ENCODE assay signal across 1 cellular context in genomic region chr17:79730769-79731483, GRCh38.
TF ChIP-seq lines count a peak whose summit lies in the region.

Gene ENPP7, plus strand, starts transcription at chr17:79730943. Its CDS starts 197 bp downstream, at chr17:79731140.

TF ChIP-seq in HepG2, 621 proteins besides CTCF, POLR2A, EP300 and RAD21 (continued from another document and continues in another):
- TF ChIP-seq PATZ1 (CRISPR knock-in tag; IDR thresholded peaks at IDR 0.05) (peak; percentile 45; the same call in 1 of the 2 replicates), RFX1 (IDR thresholded peaks at IDR 0.05) (no peak), GFI1 (CRISPR knock-in tag; IDR thresholded peaks at IDR 0.05; ENCODE audit: borderline replicate concordance) (0 out of 2 replicates have a peak, but pooled peaks have one; percentile 50), BRF2 (CRISPR knock-in tag; IDR thresholded peaks at IDR 0.05) (no peak), ZNF329 (CRISPR knock-in tag; IDR thresholded peaks at IDR 0.05; ENCODE audit: low read depth) (no peak), NR1H2 (CRISPR knock-in tag; IDR thresholded peaks at IDR 0.05; ENCODE audit: borderline replicate concordance, low read depth) (peak; percentile 36; the same call in 1 of the 2 replicates), ZNF724P (CRISPR knock-in tag; IDR thresholded peaks at IDR 0.05; ENCODE audit: borderline replicate concordance) (no peak), ZBTB7B (CRISPR knock-in tag; IDR thresholded peaks at IDR 0.05) (peak; percentile 41; the same call in 1 of the 2 replicates), SALL1 (CRISPR knock-in tag; IDR thresholded peaks at IDR 0.05) (peak; percentile 85), ZNF773 (CRISPR knock-in tag; IDR thresholded peaks at IDR 0.05; ENCODE audit: borderline replicate concordance) (no peak), CC2D1A (CRISPR knock-in tag; IDR thresholded peaks at IDR 0.05) (no peak), KLF11 (CRISPR knock-in tag; IDR thresholded peaks at IDR 0.05) (no peak), ZNF609 (CRISPR knock-in tag; IDR thresholded peaks at IDR 0.05; ENCODE audit: borderline replicate concordance) (peak; percentile 30; the same call in 1 of the 2 replicates), SP140L (CRISPR knock-in tag; IDR thresholded peaks at IDR 0.05; ENCODE audit: borderline replicate concordance) (no peak), HMGA1 (CRISPR knock-in tag; conservative IDR thresholded peaks at IDR 0.05) (no peak), ZNF772 (CRISPR knock-in tag; IDR thresholded peaks at IDR 0.05) (0 out of 2 replicates have a peak, but pooled peaks have one; percentile 53), HMGXB4 (CRISPR knock-in tag; IDR thresholded peaks at IDR 0.05; ENCODE audit: borderline replicate concordance in 1 of 2, low read depth in 1 of 2) (peak; percentile 31 to 37; a peak in 1 of 4 replicates), GLI4 (CRISPR knock-in tag; IDR thresholded peaks at IDR 0.05; ENCODE audit: borderline replicate concordance) (peak; percentile 23; the same call in 1 of the 2 replicates), ZBTB38 (CRISPR knock-in tag; IDR thresholded peaks at IDR 0.05) (peak; percentile 92), ZNF768 (CRISPR knock-in tag; IDR thresholded peaks at IDR 0.05) (peak; percentile 22; the same call in 1 of the 2 replicates), ZNF264 (CRISPR knock-in tag; IDR thresholded peaks at IDR 0.05) (peak; percentile 64; the same call in 1 of the 2 replicates), HNRNPK (IDR thresholded peaks at IDR 0.05; ENCODE audit: low read depth, low read length, poor library complexity, severe bottlenecking) (no peak), RBFOX2 (IDR thresholded peaks at IDR 0.05; ENCODE audit: low read depth, low read length) (peak; percentile 66), DMTF1 (CRISPR knock-in tag; IDR thresholded peaks at IDR 0.05) (no peak), ETV5 (CRISPR knock-in tag; IDR thresholded peaks at IDR 0.05; ENCODE audit: borderline replicate concordance) (peak; percentile 33; the same call in 1 of the 2 replicates), HCFC1 (IDR thresholded peaks at IDR 0.05; ENCODE audit: low read depth, low read length) (no peak), BORCS8-MEF2B (CRISPR knock-in tag; IDR thresholded peaks at IDR 0.05) (peak; percentile 42; the same call in 1 of the 2 replicates), ZSCAN31 (CRISPR knock-in tag; IDR thresholded peaks at IDR 0.05; ENCODE audit: low read depth) (0 out of 2 replicates have a peak, but pooled peaks have one; percentile 27), MBD4 (IDR thresholded peaks at IDR 0.05; ENCODE audit: borderline replicate concordance, low read length) (no peak), ZNF614 (CRISPR knock-in tag; IDR thresholded peaks at IDR 0.05; ENCODE audit: borderline replicate concordance) (0 out of 2 replicates have a peak, but pooled peaks have one; percentile 19), ZNF841 (CRISPR knock-in tag; IDR thresholded peaks at IDR 0.05; ENCODE audit: borderline replicate concordance) (no peak)
- TF ChIP-seq, protein P1, sequence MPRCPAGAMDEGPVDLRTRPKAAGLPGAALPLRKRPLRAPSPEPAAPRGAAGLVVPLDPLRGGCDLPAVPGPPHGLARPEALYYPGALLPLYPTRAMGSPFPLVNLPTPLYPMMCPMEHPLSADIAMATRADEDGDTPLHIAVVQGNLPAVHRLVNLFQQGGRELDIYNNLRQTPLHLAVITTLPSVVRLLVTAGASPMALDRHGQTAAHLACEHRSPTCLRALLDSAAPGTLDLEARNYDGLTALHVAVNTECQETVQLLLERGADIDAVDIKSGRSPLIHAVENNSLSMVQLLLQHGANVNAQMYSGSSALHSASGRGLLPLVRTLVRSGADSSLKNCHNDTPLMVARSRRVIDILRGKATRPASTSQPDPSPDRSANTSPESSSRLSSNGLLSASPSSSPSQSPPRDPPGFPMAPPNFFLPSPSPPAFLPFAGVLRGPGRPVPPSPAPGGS (CRISPR knock-in tag; IDR thresholded peaks at IDR 0.05) = peak; percentile 83; the same call in 1 of the 2 replicates
- TF ChIP-seq, protein P2, sequence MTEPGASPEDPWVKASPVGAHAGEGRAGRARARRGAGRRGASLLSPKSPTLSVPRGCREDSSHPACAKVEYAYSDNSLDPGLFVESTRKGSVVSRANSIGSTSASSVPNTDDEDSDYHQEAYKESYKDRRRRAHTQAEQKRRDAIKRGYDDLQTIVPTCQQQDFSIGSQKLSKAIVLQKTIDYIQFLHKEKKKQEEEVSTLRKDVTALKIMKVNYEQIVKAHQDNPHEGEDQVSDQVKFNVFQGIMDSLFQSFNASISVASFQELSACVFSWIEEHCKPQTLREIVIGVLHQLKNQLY (CRISPR knock-in tag; IDR thresholded peaks at IDR 0.05) = peak; percentile 71; the same call in 1 of the 2 replicates
- TF ChIP-seq, protein P3, sequence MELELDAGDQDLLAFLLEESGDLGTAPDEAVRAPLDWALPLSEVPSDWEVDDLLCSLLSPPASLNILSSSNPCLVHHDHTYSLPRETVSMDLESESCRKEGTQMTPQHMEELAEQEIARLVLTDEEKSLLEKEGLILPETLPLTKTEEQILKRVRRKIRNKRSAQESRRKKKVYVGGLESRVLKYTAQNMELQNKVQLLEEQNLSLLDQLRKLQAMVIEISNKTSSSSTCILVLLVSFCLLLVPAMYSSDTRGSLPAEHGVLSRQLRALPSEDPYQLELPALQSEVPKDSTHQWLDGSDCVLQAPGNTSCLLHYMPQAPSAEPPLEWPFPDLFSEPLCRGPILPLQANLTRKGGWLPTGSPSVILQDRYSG (CRISPR knock-in tag; IDR thresholded peaks at IDR 0.05) = 0 out of 2 replicates have a peak, but pooled peaks have one; percentile 70
- TF ChIP-seq, protein P4, sequence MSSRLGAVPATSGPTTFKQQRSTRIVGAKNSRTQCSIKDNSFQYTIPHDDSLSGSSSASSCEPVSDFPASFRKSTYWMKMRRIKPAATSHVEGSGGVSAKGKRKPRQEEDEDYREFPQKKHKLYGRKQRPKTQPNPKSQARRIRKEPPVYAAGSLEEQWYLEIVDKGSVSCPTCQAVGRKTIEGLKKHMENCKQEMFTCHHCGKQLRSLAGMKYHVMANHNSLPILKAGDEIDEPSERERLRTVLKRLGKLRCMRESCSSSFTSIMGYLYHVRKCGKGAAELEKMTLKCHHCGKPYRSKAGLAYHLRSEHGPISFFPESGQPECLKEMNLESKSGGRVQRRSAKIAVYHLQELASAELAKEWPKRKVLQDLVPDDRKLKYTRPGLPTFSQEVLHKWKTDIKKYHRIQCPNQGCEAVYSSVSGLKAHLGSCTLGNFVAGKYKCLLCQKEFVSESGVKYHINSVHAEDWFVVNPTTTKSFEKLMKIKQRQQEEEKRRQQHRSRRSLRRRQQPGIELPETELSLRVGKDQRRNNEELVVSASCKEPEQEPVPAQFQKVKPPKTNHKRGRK (CRISPR knock-in tag; IDR thresholded peaks at IDR 0.05) = no peak
- TF ChIP-seq, protein P5, sequence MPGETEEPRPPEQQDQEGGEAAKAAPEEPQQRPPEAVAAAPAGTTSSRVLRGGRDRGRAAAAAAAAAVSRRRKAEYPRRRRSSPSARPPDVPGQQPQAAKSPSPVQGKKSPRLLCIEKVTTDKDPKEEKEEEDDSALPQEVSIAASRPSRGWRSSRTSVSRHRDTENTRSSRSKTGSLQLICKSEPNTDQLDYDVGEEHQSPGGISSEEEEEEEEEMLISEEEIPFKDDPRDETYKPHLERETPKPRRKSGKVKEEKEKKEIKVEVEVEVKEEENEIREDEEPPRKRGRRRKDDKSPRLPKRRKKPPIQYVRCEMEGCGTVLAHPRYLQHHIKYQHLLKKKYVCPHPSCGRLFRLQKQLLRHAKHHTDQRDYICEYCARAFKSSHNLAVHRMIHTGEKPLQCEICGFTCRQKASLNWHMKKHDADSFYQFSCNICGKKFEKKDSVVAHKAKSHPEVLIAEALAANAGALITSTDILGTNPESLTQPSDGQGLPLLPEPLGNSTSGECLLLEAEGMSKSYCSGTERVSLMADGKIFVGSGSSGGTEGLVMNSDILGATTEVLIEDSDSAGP (CRISPR knock-in tag; IDR thresholded peaks at IDR 0.05; ENCODE audit: borderline replicate concordance) = peak; percentile 81
- TF ChIP-seq, protein P6, sequence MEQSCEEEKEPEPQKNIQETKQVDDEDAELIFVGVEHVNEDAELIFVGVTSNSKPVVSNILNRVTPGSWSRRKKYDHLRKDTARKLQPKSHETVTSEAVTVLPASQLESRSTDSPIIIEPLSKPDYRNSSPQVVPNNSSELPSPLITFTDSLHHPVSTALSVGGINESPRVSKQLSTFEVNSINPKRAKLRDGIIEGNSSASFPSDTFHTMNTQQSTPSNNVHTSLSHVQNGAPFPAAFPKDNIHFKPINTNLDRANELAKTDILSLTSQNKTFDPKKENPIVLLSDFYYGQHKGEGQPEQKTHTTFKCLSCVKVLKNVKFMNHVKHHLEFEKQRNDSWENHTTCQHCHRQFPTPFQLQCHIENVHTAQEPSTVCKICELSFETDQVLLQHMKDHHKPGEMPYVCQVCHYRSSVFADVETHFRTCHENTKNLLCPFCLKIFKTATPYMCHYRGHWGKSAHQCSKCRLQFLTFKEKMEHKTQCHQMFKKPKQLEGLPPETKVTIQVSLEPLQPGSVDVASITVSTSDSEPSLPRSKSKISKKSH (CRISPR knock-in tag; IDR thresholded peaks at IDR 0.05; ENCODE audit: borderline replicate concordance) = no peak
